ENCODE assay signal across 16 cellular contexts in genomic region chr15:101482526-101483371, GRCh38. TPM values are rescaled to one million over a fixed set of nuclear protein-coding genes. Genes with fewer than 3 reads are reported as not detected.
DNase-seq lines count a peak whose midpoint lies in the region; ATAC-seq and TF ChIP-seq lines count a peak whose summit lies in the region.
"Had no signal": no experiment of that assay in that cellular context is flagged by ENCODE, and none has a peak within 500 bp of the region (broad histone marks: within the 10 kb centered on the region; RNA-seq: fewer than 3 reads in every experiment).

No MANE protein-coding gene starts in this region.

- no peak overlapping the region for H2AFZ ChIP-seq in trophoblast cell (ENCODE audit: insufficient read depth, low read length, poor library complexity)

- ATAC-seq in heart left ventricle (peak; percentile 44 to 63 (median 54)), HG02884 (IDR thresholded peaks at IDR 0.05; ENCODE audit: unreplicated experiment) (no peak), HG02938 (IDR thresholded peaks at IDR 0.05; ENCODE audit: unreplicated experiment) (no peak)
- ATAC-seq: effector memory CD8-positive, alpha-beta T cell; SK-N-SH treated with all-trans-retinoic acid at 6 μM for 48 hours had no signal

- H3K18ac ChIP-seq in trophoblast cell (ENCODE audit: low read length) = no peak overlapping the region

- H3K9me3 ChIP-seq in heart left ventricle (no peaks in the 10 kb centered on the region), trophoblast cell (ENCODE audit: insufficient read depth, low read depth, low read length) (peaks cover 1% of the 10 kb centered on the region)
- H3K9me3 ChIP-seq: uterus had no signal

- H3K27ac ChIP-seq in heart left ventricle (peak overlapping the region in 5 of 12 donors; percentile 11 to 75 (median 55)), trophoblast cell (ENCODE audit: low read depth, low read length) (no peak overlapping the region)
- H3K27ac ChIP-seq: uterus had no signal

- WGBS in heart left ventricle, 4 donors = 59 to 84% (median 72%) methylated on average over 21 of the region's 21 CpGs
- no CpG with 5 or more reads among the region's 21 CpGs for WGBS in trophoblast cell (ENCODE audit: extremely low coverage, insufficient coverage, insufficient read length)

- H3K4me3 ChIP-seq in heart left ventricle = no peak overlapping the region
- H3K4me3 ChIP-seq in trophoblast cell (ENCODE audit: low read depth, low read length) = peak overlapping the region; percentile 5
- H3K4me3 ChIP-seq: uterus had no signal

- DNase-seq in DMS 273 (lab: John Stamatoyannopoulos, UW; ENCODE audit: unreplicated experiment) (peak; percentile 78), NCI-H524 treated with DMSO at 0.1 percent for 48 hours (lab: John Stamatoyannopoulos, UW) (peak; percentile 12), heart left ventricle (peak in 1 of 5 donors; percentile 50), trophoblast cell (peak; percentile 32 to 38), anterior cingulate cortex (lab: John Stamatoyannopoulos, UW) (no peak), mucosa of gallbladder (ENCODE audit: low spot score) (no peak)
- DNase-seq: activated naive CD4-positive, alpha-beta T cell; Calu3; effector memory CD8-positive, alpha-beta T cell; NCI-H1105; NCI-H226; stimulated activated CD4-positive, alpha-beta T cell treated with anti-CD3 and anti-CD28 coated beads, Interleukin-4, amount 100 ng/mL, for 24 hours; uterus had no signal

- no peak overlapping the region for H3K23ac ChIP-seq in trophoblast cell (ENCODE audit: low read length)

- H3K4ac ChIP-seq in trophoblast cell (ENCODE audit: low read depth, low read length) = no peak overlapping the region

- H3K79me2 ChIP-seq in trophoblast cell (ENCODE audit: control insufficient read depth, insufficient read depth, low read length, poor library complexity) = peaks cover 5% of the 10 kb centered on the region

- no peak overlapping the region for H3K9ac ChIP-seq in trophoblast cell (ENCODE audit: low read length)

- TF ChIP-seq POLR2A in heart left ventricle (IDR thresholded peaks at IDR 0.05) = no peak

- H3K79me1 ChIP-seq in trophoblast cell (ENCODE audit: low read length) = peaks cover 24% of the 10 kb centered on the region

- H2BK120ac ChIP-seq in trophoblast cell (ENCODE audit: insufficient read depth, low read length, poor library complexity) = no peak overlapping the region

- H3K36me3 ChIP-seq in heart left ventricle = peaks cover 0 to 4% (median 0%) of the 10 kb centered on the region in 9 donors
- no peaks in the 10 kb centered on the region for H3K36me3 ChIP-seq in trophoblast cell (ENCODE audit: control insufficient read depth in 1 of 2, insufficient read depth in 2 of 2, low read length in 2 of 2)
- H3K36me3 ChIP-seq: uterus had no signal

- TF ChIP-seq CTCF in heart left ventricle (IDR thresholded peaks at IDR 0.05) = no peak

- peak overlapping the region; percentile 9 for H3K14ac ChIP-seq in trophoblast cell (ENCODE audit: low read length)

- no peak overlapping the region for H4K12ac ChIP-seq in trophoblast cell (ENCODE audit: low read depth, low read length)

- peaks cover 0 to 13% (median 0%) of the 10 kb centered on the region in 9 donors for H3K27me3 ChIP-seq in heart left ventricle
- no peaks in the 10 kb centered on the region for H3K27me3 ChIP-seq in trophoblast cell (ENCODE audit: insufficient read depth, low read length)
- H3K27me3 ChIP-seq: uterus had no signal

- intact Hi-C loops in heart left ventricle (cut with DNase I) = loop anchor here in 2 of 10 donors (10.0 kb wide), 1 partner anchor 118 kb away; no protein-coding TSS in a partner anchor

- no peak overlapping the region for H4K8ac ChIP-seq in trophoblast cell (ENCODE audit: low read depth, low read length)

- H4K91ac ChIP-seq in trophoblast cell (ENCODE audit: low read depth, low read length) = peak overlapping the region; percentile 72

- H3K4me2 ChIP-seq in trophoblast cell (ENCODE audit: low read length) = no peak overlapping the region

- no peak overlapping the region for H2BK5ac ChIP-seq in trophoblast cell (ENCODE audit: low read depth, low read length, poor library complexity)

- H3K4me1 ChIP-seq in heart left ventricle = peaks cover 0 to 32% (median 7%) of the 10 kb centered on the region in 12 donors
- peaks cover 42 to 43% of the 10 kb centered on the region in 2 experiments for H3K4me1 ChIP-seq in trophoblast cell (ENCODE audit: control insufficient read depth in 1 of 2, insufficient read depth in 2 of 2, low read length in 2 of 2)
- H3K4me1 ChIP-seq: uterus had no signal

- peak overlapping the region; percentile 20 for H2BK12ac ChIP-seq in trophoblast cell (ENCODE audit: low read length)

- no peak overlapping the region for H2AK5ac ChIP-seq in trophoblast cell (ENCODE audit: low read length)

RNA-seq across cellular contexts. Expression of gene PCSK6, which starts 6.8 kb away (rescaled TPM):
- 10 to 100 TPM in 8 of 9 donors, 1 to 10 TPM in 1; 7.3 to 41.7 (median 23.5) TPM for total RNA-seq in heart left ventricle
- polyA plus RNA-seq in heart left ventricle = 1 to 10 TPM; 7.4 TPM
- polyA plus RNA-seq in trophoblast cell (2013) = 9.3 and 10.2 TPM in 2 replicates
- total RNA-seq in mucosa of gallbladder = 15.0 TPM

Comparison
In these comparisons a context has a peak if more than half of its experiments do, and no peak if none do; other contexts are left out.
1. DNase-seq: peak in DMS 273 (single experiment), NCI-H524 treated with DMSO at 0.1 percent for 48 hours (single experiment) and trophoblast cell (2 of 2); none in anterior cingulate cortex (0 of 58) and mucosa of gallbladder (single experiment).
2. ATAC-seq: peak in heart left ventricle (4 of 4); none in HG02884 (single experiment) and HG02938 (single experiment).